16 cellular contexts compared by ENCODE assay signal in genomic region chr12:6530576-6531260, GRCh38. TPM values are rescaled to one million over a fixed set of nuclear protein-coding genes. Genes with fewer than 3 reads are reported as not detected.
DNase-seq lines count a peak whose midpoint lies in the region; ATAC-seq and TF ChIP-seq lines count a peak whose summit lies in the region.
"Had no signal": no experiment of that assay in that cellular context is flagged by ENCODE, and none has a peak within 500 bp of the region (broad histone marks: within the 10 kb centered on the region; RNA-seq: fewer than 3 reads in every experiment).

No MANE protein-coding gene starts in this region.

- ATAC-seq in PC-3 (no peak), HG02588 (IDR thresholded peaks at IDR 0.05; ENCODE audit: unreplicated experiment) (no peak)

- peaks cover 52% of the 10 kb centered on the region for H3K36me3 ChIP-seq in PC-3 (ENCODE audit: low read depth, low read length)
- H3K36me3 ChIP-seq in osteoblast (ENCODE audit: insufficient read depth, low read length): peaks cover 68% of the 10 kb centered on the region

- H3K27me3 ChIP-seq in PC-3 (ENCODE audit: low read length): no peaks in the 10 kb centered on the region
- no peaks in the 10 kb centered on the region for H3K27me3 ChIP-seq in osteoblast (ENCODE audit: insufficient read depth, low read length)
- H3K27me3 ChIP-seq: thyroid gland had no signal

- H3K4me1 ChIP-seq in PC-3 (ENCODE audit: insufficient read depth, low read length): peaks cover 25% of the 10 kb centered on the region
- H3K4me1 ChIP-seq in osteoblast (ENCODE audit: insufficient read depth, low read length): peaks cover 19% of the 10 kb centered on the region

- no peaks in the 10 kb centered on the region for H3K9me2 ChIP-seq in PC-3 (replicated peaks; ENCODE audit: low read length)

- TF ChIP-seq CTCF in PC-3 (conservative IDR thresholded peaks at IDR 0.05; ENCODE audit: low read depth, low read length) (no peak), osteoblast (IDR thresholded peaks at IDR 0.05; ENCODE audit: extremely low read depth, low read depth, low read length) (no peak)

- H4K20me1 ChIP-seq in PC-3 (ENCODE audit: low read length) (peaks cover 11% of the 10 kb centered on the region), osteoblast (ENCODE audit: insufficient read depth, low read length) (peaks cover 12% of the 10 kb centered on the region)

- DNase-seq in T-helper 2 cell treated with Interferon-gamma antibody and Interleukin-4, amounts not matched to agents 5 μg/mL and 100 μg/mL, for 36 hours (ENCODE audit: low spot score): no peak
- DNase-seq in T-helper 2 cell (no peak), PC-3 (no peak), caudate nucleus (lab: John Stamatoyannopoulos, UW) (no peak), osteoblast (ENCODE audit: insufficient read length, low spot score, missing footprints) (no peak), mucosa of gallbladder (ENCODE audit: low spot score) (no peak), NCI-H345 treated with DMSO at 0.1 percent for 48 hours (lab: John Stamatoyannopoulos, UW; ENCODE audit: unreplicated experiment) (no peak)
- DNase-seq: dermis blood vessel endothelial cell, DMS79 treated with DMSO at 0.1 percent for 48 hours, foreskin fibroblast, naive B cell, NCI-H1417, NCI-H510A treated with DMSO at 0.1 percent for 48 hours, SHP77 treated with DMSO at 0.1 percent for 48 hours, thyroid gland had no signal

- H3K4me3 ChIP-seq in PC-3 (ENCODE audit: low read length) (no peak overlapping the region), osteoblast (ENCODE audit: insufficient read depth, low read length) (no peak overlapping the region)
- H3K4me3 ChIP-seq: thyroid gland had no signal

- H3K4me1 Mint-ChIP-seq in T-helper 2 cell treated with Interferon-gamma antibody and Interleukin-4, amounts not matched to agents 5 μg/mL and 100 μg/mL, for 36 hours (ENCODE audit: low read depth): peaks cover 23% of the 10 kb centered on the region

- POLR2A ChIA-PET in PC-3 (lab: Charles Lee; ENCODE audit: unreplicated experiment): no interaction called here

- BruUV-seq in PC-3 (replicated peaks; lab: Mats Ljungman, UMichigan): no TSS peak

- no peak overlapping the region for H3K9ac ChIP-seq in PC-3 (ENCODE audit: low read length)

- no peaks in the 10 kb centered on the region for H3K9me3 Mint-ChIP-seq in T-helper 2 cell treated with Interferon-gamma antibody and Interleukin-4, amounts not matched to agents 5 μg/mL and 100 μg/mL, for 36 hours
- H3K9me3 Mint-ChIP-seq: naive B cell had no signal

- H3K4me2 ChIP-seq in PC-3 (ENCODE audit: low read length) (no peak overlapping the region), osteoblast (ENCODE audit: insufficient read depth, low read length) (no peak overlapping the region)

- intact Hi-C loops in PC-3 (cut with micrococcal nuclease): loop anchor here (5.0 kb wide), 1 partner anchor 108 kb away; no protein-coding TSS in a partner anchor

- H3K27ac ChIP-seq in PC-3 (ENCODE audit: low read length) (peak overlapping the region; percentile 99), caudate nucleus (ENCODE audit: low read depth, low read length) (peak overlapping the region; percentile 16), osteoblast (ENCODE audit: low read depth, low read length) (peak overlapping the region; percentile 95)

- no peaks in the 10 kb centered on the region for H3F3A ChIP-seq in PC-3 (ENCODE audit: low read length, unreplicated experiment)

- H3K27ac Mint-ChIP-seq in T-helper 2 cell treated with Interferon-gamma antibody and Interleukin-4, amounts not matched to agents 5 μg/mL and 100 μg/mL, for 36 hours: peak overlapping the region; percentile 17

- peak overlapping the region; percentile 4 for H3K4me3 Mint-ChIP-seq in T-helper 2 cell treated with Interferon-gamma antibody and Interleukin-4, amounts not matched to agents 5 μg/mL and 100 μg/mL, for 36 hours

- peaks cover 82% of the 10 kb centered on the region for H3K36me3 Mint-ChIP-seq in T-helper 2 cell treated with Interferon-gamma antibody and Interleukin-4, amounts not matched to agents 5 μg/mL and 100 μg/mL, for 36 hours (ENCODE audit: low read depth)

- CTCF ChIA-PET in PC-3 (lab: Charles Lee): no interaction called here

- H3K79me2 ChIP-seq in PC-3 (ENCODE audit: low read length): peaks cover 29% of the 10 kb centered on the region
- H3K79me2 ChIP-seq in osteoblast (ENCODE audit: insufficient read depth, low read length): peaks cover 14% of the 10 kb centered on the region

- H3K27me3 Mint-ChIP-seq in T-helper 2 cell treated with Interferon-gamma antibody and Interleukin-4, amounts not matched to agents 5 μg/mL and 100 μg/mL, for 36 hours (ENCODE audit: low read depth): no peaks in the 10 kb centered on the region
- H3K27me3 Mint-ChIP-seq: naive B cell had no signal

- H3K9me3 ChIP-seq in PC-3 (ENCODE audit: low read length) (no peaks in the 10 kb centered on the region), osteoblast (ENCODE audit: low read depth, low read length) (no peaks in the 10 kb centered on the region)
- H3K9me3 ChIP-seq: thyroid gland had no signal

- H2AFZ ChIP-seq in PC-3 (ENCODE audit: low read length) (no peak overlapping the region), osteoblast (ENCODE audit: low read length) (no peak overlapping the region)

RNA-seq across cellular contexts. Expression of gene GAPDH, which starts 3.6 kb away (rescaled TPM):
- total RNA-seq in PC-3 (2014; rRNA removed): 6,976 and 7,326 TPM in 2 replicates
- total RNA-seq in osteoblast: 4,846 and 5,173 TPM in 2 replicates
- total RNA-seq in mucosa of gallbladder: 2,392 TPM

RNA-seq across cellular contexts. Expression of gene IFFO1, which starts 25.1 kb away (rescaled TPM):
- total RNA-seq in PC-3 (2014; rRNA removed) (0.11 and 1.0 TPM in 2 replicates), osteoblast (12.7 and 13.4 TPM in 2 replicates), mucosa of gallbladder (14.2 TPM)

RNA-seq across cellular contexts. Expression of gene NCAPD2, which starts 36.8 kb away (rescaled TPM):
- 105 TPM in 2 replicates for total RNA-seq in PC-3 (2014; rRNA removed)
- 19.4 and 21.0 TPM in 2 replicates for total RNA-seq in osteoblast
- total RNA-seq in mucosa of gallbladder: 36.6 TPM

RNA-seq across cellular contexts. Expression of gene NOP2, which starts 37.4 kb away (rescaled TPM):
- total RNA-seq in PC-3 (2014; rRNA removed): 63.3 and 83.8 TPM in 2 replicates
- 18.3 and 21.4 TPM in 2 replicates for total RNA-seq in osteoblast
- 19.2 TPM for total RNA-seq in mucosa of gallbladder

RNA-seq across cellular contexts. Expression of gene MRPL51, which starts 37.7 kb away (rescaled TPM):
- total RNA-seq in PC-3 (2014; rRNA removed): 135 and 157 TPM in 2 replicates
- 58.3 and 68.8 TPM in 2 replicates for total RNA-seq in osteoblast
- 134 TPM for total RNA-seq in mucosa of gallbladder

Comparison
In these comparisons a context has a peak if more than half of its experiments do, and no peak if none do; other contexts are left out.
1. H3K27ac ChIP-seq: peak in every context shown above with its lines; median percentile 99 in PC-3; 95 in osteoblast; 16 in caudate nucleus.